Comparison of ENCODE assay signal across 29 cellular contexts in the genomic region with DNA sequence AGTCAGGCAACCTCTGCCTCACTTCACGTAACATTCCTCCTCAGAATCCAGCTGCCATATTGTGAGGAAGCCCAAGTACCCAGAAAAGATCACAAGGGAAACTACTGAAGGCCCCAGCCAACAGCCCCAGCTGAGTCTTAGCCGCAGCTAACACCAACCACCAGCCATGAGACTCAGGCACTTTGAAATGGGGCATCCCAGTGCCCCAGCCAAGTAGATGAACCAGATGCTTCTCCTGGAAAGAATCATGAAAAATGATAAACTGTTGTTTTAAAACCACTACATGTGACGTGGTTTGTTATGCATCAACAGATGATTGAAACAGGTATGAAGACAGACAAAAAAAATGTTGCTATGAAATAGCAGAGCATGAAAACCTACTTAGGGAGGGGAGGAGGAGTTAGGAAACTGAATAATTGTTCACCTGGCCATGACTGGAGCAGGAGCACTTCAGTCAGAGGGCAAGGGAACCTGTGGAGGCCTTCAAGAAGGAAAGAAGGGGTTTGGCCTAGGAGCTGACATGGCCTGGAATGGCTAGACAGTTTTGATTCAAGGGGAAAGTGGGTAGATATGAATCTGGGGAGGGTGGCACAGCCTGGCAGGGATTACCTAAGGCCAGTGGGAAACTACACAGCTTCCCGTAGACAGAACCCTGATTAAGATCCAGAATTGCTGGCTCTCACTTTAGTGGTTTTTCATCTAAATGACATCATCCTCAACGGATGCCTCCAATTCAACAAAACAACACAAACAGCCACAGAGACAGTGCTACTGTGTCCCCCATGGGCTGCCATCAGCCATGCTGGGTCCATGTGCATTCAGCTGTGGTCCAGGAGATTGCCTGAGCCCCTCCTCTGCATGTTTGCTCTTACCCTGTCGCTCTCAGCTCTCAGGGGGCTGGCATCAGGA.
"Had no signal": no experiment of that assay in that cellular context is flagged by ENCODE, and none has a peak within 500 bp of the region (broad histone marks: within the 10 kb centered on the region; RNA-seq: fewer than 3 reads in every experiment).

No MANE protein-coding gene starts in this region.

- H3K27me3 ChIP-seq: foreskin keratinocyte had no signal

- ATAC-seq: activated naive CD8-positive, alpha-beta T cell treated with anti-CD3 and anti-CD28 coated beads, Interleukin-2, amount 50 U/mL, for 24 hours; esophagus mucosa; foreskin keratinocyte; heart left ventricle; naive thymus-derived CD8-positive, alpha-beta T cell; psoas muscle had no signal

- H3K36me3 Mint-ChIP-seq: activated naive CD4-positive, alpha-beta T cell treated with anti-CD3 and anti-CD28 coated beads, Interleukin-2, amount 50 U/mL, for 24 hours had no signal

- H3K27ac Mint-ChIP-seq: activated naive CD4-positive, alpha-beta T cell treated with anti-CD3 and anti-CD28 coated beads, Interleukin-2, amount 50 U/mL, for 24 hours; activated naive CD8-positive, alpha-beta T cell treated with anti-CD3 and anti-CD28 coated beads, Interleukin-2, amount 50 U/mL, for 24 hours; dendritic cell treated with granulocyte-macrophage colony-stimulating factor and Interleukin-4, amounts not matched to agents 40 ng/mL and 50 ng/mL, for 4 days; endodermal cell; immature natural killer cell; memory B cell; T-helper 1 cell treated with Interleukin-12 subunit alpha and Interleukin-12 subunit beta and Interleukin-4 antibody, amounts not matched to agents 30 μg/mL and 1 μg/mL, for 36 hours had no signal

- H3K36me3 ChIP-seq: heart left ventricle, thoracic aorta had no signal

- H3K9me3 ChIP-seq: SK-N-SH had no signal

- DNase-seq: activated CD4-positive, alpha-beta T cell treated with anti-CD3 and anti-CD28 coated beads, Interleukin-2, amount 50 U/mL, for 4 hours; activated CD4-positive, CD25-positive, alpha-beta regulatory T cell treated with anti-CD3 and anti-CD28 coated beads, Interleukin-2, amount 50 U/mL, for 72 hours; activated naive CD8-positive, alpha-beta T cell treated with anti-CD3 and anti-CD28 coated beads, Interleukin-2, amount 50 U/mL, for 24 hours; activated T-cell treated with anti-CD3 and anti-CD28 coated beads for 4 hours; endodermal cell; foreskin keratinocyte; heart left ventricle; hypothalamus; immature natural killer cell; kidney; naive thymus-derived CD8-positive, alpha-beta T cell; occipital lobe; psoas muscle; SK-N-SH; stimulated activated CD4-positive, alpha-beta T cell treated with anti-CD3 and anti-CD28 coated beads, Interleukin-15, amount 100 ng/mL, for 24 hours; stimulated activated CD4-positive, alpha-beta T cell treated with anti-CD3 and anti-CD28 coated beads, Interleukin-2, amount 100 ng/mL, for 24 hours; stimulated activated naive CD4-positive, alpha-beta T cell treated with Interleukin-2 at 50 U/mL for 16 hours; SW 1271; T1000; trophoblast cell had no signal

- H3K4me3 ChIP-seq: heart left ventricle, psoas muscle, thoracic aorta had no signal

- H3K4me1 ChIP-seq: heart left ventricle, parathyroid adenoma, psoas muscle had no signal

- H3K4me3 Mint-ChIP-seq: activated naive CD4-positive, alpha-beta T cell treated with anti-CD3 and anti-CD28 coated beads, Interleukin-2, amount 50 U/mL, for 24 hours; activated naive CD8-positive, alpha-beta T cell treated with anti-CD3 and anti-CD28 coated beads, Interleukin-2, amount 50 U/mL, for 24 hours; central memory CD8-positive, alpha-beta T cell; dendritic cell treated with granulocyte-macrophage colony-stimulating factor and Interleukin-4, amounts not matched to agents 40 ng/mL and 50 ng/mL, for 4 days; endodermal cell; immature natural killer cell; memory B cell; naive thymus-derived CD8-positive, alpha-beta T cell; neural crest cell; T-helper 1 cell treated with Interleukin-12 subunit alpha and Interleukin-12 subunit beta and Interleukin-4 antibody, amounts not matched to agents 30 μg/mL and 1 μg/mL, for 36 hours had no signal

- H3K27ac ChIP-seq: foreskin keratinocyte, heart left ventricle, parathyroid adenoma, psoas muscle, thoracic aorta had no signal

- H3K4me1 Mint-ChIP-seq: activated naive CD4-positive, alpha-beta T cell treated with anti-CD3 and anti-CD28 coated beads, Interleukin-2, amount 50 U/mL, for 24 hours; central memory CD8-positive, alpha-beta T cell; endodermal cell; immature natural killer cell; memory B cell; naive thymus-derived CD8-positive, alpha-beta T cell; neural crest cell had no signal
